ENCODE assay signal across 19 cellular contexts in genomic region chr13:28467034-28467433, GRCh38. TPM values are rescaled to one million over a fixed set of nuclear protein-coding genes. Genes with fewer than 3 reads are reported as not detected.
DNase-seq lines count a peak whose midpoint lies in the region; ATAC-seq, FAIRE-seq and TF ChIP-seq lines count a peak whose summit lies in the region.
"Had no signal": no experiment of that assay in that cellular context is flagged by ENCODE, and none has a peak within 500 bp of the region (broad histone marks: within the 10 kb centered on the region; RNA-seq: fewer than 3 reads in every experiment).

No MANE protein-coding gene starts in this region.

- no peak for TF ChIP-seq CTCF in right lobe of liver (IDR thresholded peaks at IDR 0.05)
- no peak for TF ChIP-seq CTCF in HepG2 (CRISPR knock-in tag; IDR thresholded peaks at IDR 0.05)
- no peak for TF ChIP-seq CTCF in spleen (IDR thresholded peaks at IDR 0.05 in 8 of 11, conservative IDR thresholded peaks at IDR 0.05 in 3 of 11)

- no peaks in the 10 kb centered on the region for H3K27me3 ChIP-seq in right lobe of liver
- H3K27me3 ChIP-seq in HepG2 (ENCODE audit: control insufficient read depth in 1 of 2, insufficient read depth in 2 of 2, low read length in 2 of 2): 0 out of 5 replicates have a peak, but pooled peaks cover 0 to 6% of the 10 kb centered on the region in 2 experiments
- no peaks in the 10 kb centered on the region for H3K27me3 ChIP-seq in mesendoderm (ENCODE audit: insufficient read depth, low read length, poor library complexity)
- H3K27me3 ChIP-seq in spleen (replicated peaks in 1 of 7): no peaks in the 10 kb centered on the region
- H3K27me3 ChIP-seq: BLaER1, MG63, Peyer's patch had no signal

- H3K9ac ChIP-seq in HepG2 (ENCODE audit: insufficient read depth, low read depth, low read length) (no peak overlapping the region), mesendoderm (ENCODE audit: low read length) (no peak overlapping the region)
- H3K9ac ChIP-seq: BLaER1, KMS-11 had no signal

- no peaks in the 10 kb centered on the region for H3K27me3 Mint-ChIP-seq in activated CD8-positive, alpha-beta T cell treated with anti-CD3 and anti-CD28 coated beads, Interleukin-2, amount 10 ng/mL, durations not matched to agents 7 days and 5 days (ENCODE audit: low read depth)

- H3K9me3 ChIP-seq in right lobe of liver (no peaks in the 10 kb centered on the region), HepG2 (ENCODE audit: low read length) (no peaks in the 10 kb centered on the region), spleen (no peaks in the 10 kb centered on the region)
- H3K9me3 ChIP-seq: BLaER1, MG63, Peyer's patch had no signal

- H3K4me1 ChIP-seq in right lobe of liver (no peaks in the 10 kb centered on the region), HepG2 (ENCODE audit: insufficient read depth, low read length) (no peaks in the 10 kb centered on the region), mesendoderm (ENCODE audit: control insufficient read depth, low read depth, low read length) (no peaks in the 10 kb centered on the region), spleen (peaks cover 0 to 33% (median 6%) of the 10 kb centered on the region in 6 donors)
- H3K4me1 ChIP-seq: Peyer's patch had no signal

- POLR2A ChIA-PET in HepG2 (lab: Yijun Ruan, JAX): no interaction called here
- POLR2A ChIA-PET in activated CD8-positive, alpha-beta T cell treated with anti-CD3 and anti-CD28 coated beads, Interleukin-2, amount 10 ng/mL, durations not matched to agents 7 days and 5 days (lab: Charles Lee): no interaction called here

- no peak overlapping the region for H2AFZ ChIP-seq in HepG2 (ENCODE audit: low read length)

- H4K8ac ChIP-seq in mesendoderm (ENCODE audit: low read depth, low read length): no peak overlapping the region

- H3K79me1 ChIP-seq in mesendoderm (ENCODE audit: low read length): no peaks in the 10 kb centered on the region

- H3K27ac Mint-ChIP-seq in activated CD8-positive, alpha-beta T cell treated with anti-CD3 and anti-CD28 coated beads, Interleukin-2, amount 10 ng/mL, durations not matched to agents 7 days and 5 days: no peak overlapping the region
- H3K27ac Mint-ChIP-seq in stimulated activated effector memory CD8-positive, alpha-beta T cell treated with anti-CD3 and anti-CD28 coated beads, Interleukin-12 subunit alpha, Interleukin-12 subunit beta, amount 100 ng/mL, for 72 hours: no peak overlapping the region

- H2BK120ac ChIP-seq in mesendoderm (ENCODE audit: low read depth, low read length): no peak overlapping the region

- no peak overlapping the region for H3K4ac ChIP-seq in mesendoderm (ENCODE audit: low read depth, low read length)

- H4K20me1 ChIP-seq in HepG2 (ENCODE audit: insufficient read depth, low read length): no peaks in the 10 kb centered on the region

- no peak for TF ChIP-seq EP300 in HepG2 (IDR thresholded peaks at IDR 0.05; ENCODE audit: low read depth in 2 of 2, low read length in 2 of 2)
- no peak for TF ChIP-seq EP300 in HepG2 (CRISPR knock-in tag; IDR thresholded peaks at IDR 0.05; ENCODE audit: borderline replicate concordance)

- no peak overlapping the region for H3K56ac ChIP-seq in mesendoderm (ENCODE audit: low read length)

- H3K9me3 Mint-ChIP-seq in activated CD8-positive, alpha-beta T cell treated with anti-CD3 and anti-CD28 coated beads, Interleukin-2, amount 10 ng/mL, durations not matched to agents 7 days and 5 days (ENCODE audit: insufficient read depth): no peaks in the 10 kb centered on the region
- H3K9me3 Mint-ChIP-seq in stimulated activated effector memory CD8-positive, alpha-beta T cell treated with anti-CD3 and anti-CD28 coated beads, Interleukin-12 subunit alpha, Interleukin-12 subunit beta, amount 100 ng/mL, for 72 hours: no peaks in the 10 kb centered on the region

- H3K4me3 ChIP-seq in right lobe of liver (no peak overlapping the region), HepG2 (replicated peaks in 1 of 3; ENCODE audit: insufficient read depth in 1 of 3, low read depth in 2 of 3, low read length in 3 of 3) (no peak overlapping the region), mesendoderm (ENCODE audit: low read length) (no peak overlapping the region), spleen (no peak overlapping the region)
- H3K4me3 ChIP-seq: BLaER1, MG63, Peyer's patch had no signal

- H3K27ac ChIP-seq in right lobe of liver: no peak overlapping the region
- no peak overlapping the region for H3K27ac ChIP-seq in HepG2 (ENCODE audit: extremely low read length, insufficient read depth, low read length)
- H3K27ac ChIP-seq in mesendoderm (ENCODE audit: low read depth, low read length): no peak overlapping the region
- peak overlapping the region in 3 of 8 donors; percentile 13 to 80 (median 58) for H3K27ac ChIP-seq in spleen
- H3K27ac ChIP-seq: 22Rv1, BLaER1, KMS-11, Peyer's patch had no signal

- H3K36me3 Mint-ChIP-seq in activated CD8-positive, alpha-beta T cell treated with anti-CD3 and anti-CD28 coated beads, Interleukin-2, amount 10 ng/mL, durations not matched to agents 7 days and 5 days (ENCODE audit: low read depth): no peaks in the 10 kb centered on the region
- no peaks in the 10 kb centered on the region for H3K36me3 Mint-ChIP-seq in stimulated activated effector memory CD8-positive, alpha-beta T cell treated with anti-CD3 and anti-CD28 coated beads, Interleukin-12 subunit alpha, Interleukin-12 subunit beta, amount 100 ng/mL, for 72 hours

- DNase-seq in right lobe of liver (no peak), HepG2 (ENCODE audit: low spot score) (no peak), dermis blood vessel endothelial cell (peak; percentile 87), mesendoderm (peak; percentile 32), NCI-H446 (lab: John Stamatoyannopoulos, UW) (no peak), spleen (no peak)
- no peak for DNase-seq in activated CD8-positive, alpha-beta T cell treated with anti-CD3 and anti-CD28 coated beads, Interleukin-2, amount 10 ng/mL, durations not matched to agents 7 days and 5 days
- DNase-seq in stimulated activated effector memory CD8-positive, alpha-beta T cell treated with anti-CD3 and anti-CD28 coated beads, Interleukin-12 subunit alpha, Interleukin-12 subunit beta, amount 100 ng/mL, for 72 hours (ENCODE audit: low spot score in 2 of 2): no peak
- DNase-seq: MG63, NCI-H1105, NCI-H187, Peyer's patch, Right ventricle myocardium superior had no signal

- H3K79me2 ChIP-seq in HepG2 (ENCODE audit: insufficient read depth, low read length) (no peaks in the 10 kb centered on the region), mesendoderm (ENCODE audit: control insufficient read depth, insufficient read depth, low read length) (no peaks in the 10 kb centered on the region)

- no peak overlapping the region for H2AK5ac ChIP-seq in mesendoderm (ENCODE audit: low read length)

- no peak for TF ChIP-seq POLR2A in right lobe of liver (IDR thresholded peaks at IDR 0.05)
- no peak for TF ChIP-seq POLR2A in HepG2 (IDR thresholded peaks at IDR 0.05; ENCODE audit: insufficient read depth in 1 of 2, low read depth in 2 of 2, low read length in 2 of 2)
- TF ChIP-seq POLR2A in spleen (IDR thresholded peaks at IDR 0.05): no peak

- H3K36me3 ChIP-seq in right lobe of liver (no peaks in the 10 kb centered on the region), HepG2 (replicated peaks in 1 of 2; ENCODE audit: control insufficient read depth in 1 of 2, insufficient read depth in 2 of 2, low read length in 2 of 2) (no peaks in the 10 kb centered on the region), mesendoderm (ENCODE audit: control insufficient read depth, insufficient read depth, low read length) (no peaks in the 10 kb centered on the region), spleen (no peaks in the 10 kb centered on the region)
- H3K36me3 ChIP-seq: MG63, Peyer's patch had no signal

- ATAC-seq in right lobe of liver (peak; percentile 34 to 59 (median 50)), HepG2 (no peak)
- no peak for ATAC-seq in activated CD8-positive, alpha-beta T cell treated with anti-CD3 and anti-CD28 coated beads, Interleukin-2, amount 10 ng/mL, durations not matched to agents 7 days and 5 days
- ATAC-seq in stimulated activated effector memory CD8-positive, alpha-beta T cell treated with anti-CD3 and anti-CD28 coated beads, Interleukin-12 subunit alpha, Interleukin-12 subunit beta, amount 100 ng/mL, for 72 hours: no peak
- ATAC-seq: SK-N-SH treated with all-trans-retinoic acid at 6 μM for 48 hours had no signal

- in situ Hi-C loops in HepG2 (cut with HindIII; ENCODE audit: extremely low pct_ligation_motif_present, low pct_unique_long_range_greater_than_20kb): no loop called here

- intact Hi-C loops in right lobe of liver (cut with DNase I) (no loop called here), HepG2 (cut with micrococcal nuclease; ENCODE audit: unreplicated experiment) (no loop called here), spleen (cut with DNase I; ENCODE audit: low total_unique reads) (no loop called here)

- CTCF ChIA-PET in HepG2 (lab: Yijun Ruan, JAX; ENCODE audit: low intra/inter-chr PET ratio, low total read pairs): no interaction called here
- CTCF ChIA-PET in activated CD8-positive, alpha-beta T cell treated with anti-CD3 and anti-CD28 coated beads, Interleukin-2, amount 10 ng/mL, durations not matched to agents 7 days and 5 days (lab: Charles Lee): no interaction called here

- no peak for FAIRE-seq in HepG2 (lab: Jason Lieb, UNC)
- FAIRE-seq: HTR-8/SVneo had no signal

- TF ChIP-seq RAD21 in HepG2 (CRISPR knock-in tag; IDR thresholded peaks at IDR 0.05): no peak

- H3K4me1 Mint-ChIP-seq in activated CD8-positive, alpha-beta T cell treated with anti-CD3 and anti-CD28 coated beads, Interleukin-2, amount 10 ng/mL, durations not matched to agents 7 days and 5 days (ENCODE audit: low read depth): no peaks in the 10 kb centered on the region
- H3K4me1 Mint-ChIP-seq in stimulated activated effector memory CD8-positive, alpha-beta T cell treated with anti-CD3 and anti-CD28 coated beads, Interleukin-12 subunit alpha, Interleukin-12 subunit beta, amount 100 ng/mL, for 72 hours: no peaks in the 10 kb centered on the region

- no peak overlapping the region for H3K18ac ChIP-seq in mesendoderm (ENCODE audit: low read length)

- no peak overlapping the region for H2BK5ac ChIP-seq in mesendoderm (ENCODE audit: low read length)

- no peak overlapping the region for H2BK15ac ChIP-seq in mesendoderm (replicated peaks; ENCODE audit: low read depth)

- H4K5ac ChIP-seq in mesendoderm (ENCODE audit: low read length): no peak overlapping the region

- no TSS peak for BruUV-seq in HepG2 (replicated peaks; lab: Mats Ljungman, UMichigan)

- no peak overlapping the region for H3K4me3 Mint-ChIP-seq in activated CD8-positive, alpha-beta T cell treated with anti-CD3 and anti-CD28 coated beads, Interleukin-2, amount 10 ng/mL, durations not matched to agents 7 days and 5 days
- H3K4me3 Mint-ChIP-seq in stimulated activated effector memory CD8-positive, alpha-beta T cell treated with anti-CD3 and anti-CD28 coated beads, Interleukin-12 subunit alpha, Interleukin-12 subunit beta, amount 100 ng/mL, for 72 hours: no peak overlapping the region

- H3K23ac ChIP-seq in mesendoderm (ENCODE audit: low read length): no peak overlapping the region

- H3K4me2 ChIP-seq in HepG2 (ENCODE audit: low read depth, low read length) (no peak overlapping the region), mesendoderm (ENCODE audit: low read length) (no peak overlapping the region)
- H3K4me2 ChIP-seq: BLaER1, KMS-11 had no signal

- 61% methylated on average over 3 of the region's 3 CpGs for WGBS in right lobe of liver (ENCODE audit: insufficient coverage, low coverage, low lambda C conversion rate, missing lambda C conversion rate)
- 69% methylated on average over 3 of the region's 3 CpGs for WGBS in HepG2 (ENCODE audit: low lambda C conversion rate)
- WGBS in mesendoderm (ENCODE audit: extremely low coverage, insufficient coverage, low lambda C conversion rate): no CpG with 5 or more reads among the region's 3 CpGs
- 64 to 76% (median 70%) methylated on average over 3 of the region's 3 CpGs for WGBS in spleen, 5 donors

RNA-seq across cellular contexts. Expression of gene FLT1, which starts 27.9 kb away (rescaled TPM):
- 10 to 100 TPM; 10.6 to 66.4 (median 20.5) TPM for total RNA-seq in right lobe of liver
- total RNA-seq in HepG2 (2016; rRNA removed; fragmentation: Illumina TruSeq; extraction: Trizol): 0.02 TPM in 1 of 2 replicates, not detected in the other
- not detected in 2 replicates for total RNA-seq in HepG2 (2016; cell fraction: cytosol; rRNA removed; fragmentation: Illumina TruSeq; extraction: Trizol; ENCODE audit: low read depth)
- total RNA-seq in HepG2 (2016; cell fraction: insoluble cytoplasmic fraction; rRNA removed; fragmentation: Illumina TruSeq; extraction: Trizol): not detected in 2 replicates
- not detected in 2 replicates for total RNA-seq in HepG2 (2016; cell fraction: membrane; rRNA removed; fragmentation: Illumina TruSeq; extraction: Trizol)
- total RNA-seq in HepG2 (2016; cell fraction: nucleus; rRNA removed; fragmentation: Illumina TruSeq; extraction: Trizol): not detected in 2 replicates
- not detected in 2 replicates for polyA plus RNA-seq in HepG2 (2011; rRNA removed)
- polyA plus RNA-seq in HepG2 (2011; cell fraction: cytosol; rRNA removed): 0.03 TPM in 1 of 2 replicates, not detected in the other
- polyA plus RNA-seq in HepG2 (2011; cell fraction: nucleus; rRNA removed): not detected in 2 replicates
- not detected in 2 replicates for polyA plus RNA-seq in HepG2 (2012)
- not detected in 2 replicates for polyA plus RNA-seq in HepG2 (2016; cell fraction: cytosol; fragmentation: Illumina TruSeq; extraction: Trizol; ENCODE audit: low read depth)
- not detected in 2 replicates for polyA plus RNA-seq in HepG2 (2016; cell fraction: insoluble cytoplasmic fraction; fragmentation: Illumina TruSeq; extraction: Trizol; ENCODE audit: low read depth)
- polyA plus RNA-seq in HepG2 (2016; cell fraction: membrane; fragmentation: Illumina TruSeq; extraction: Trizol; ENCODE audit: low read depth): not detected in 2 replicates
- polyA plus RNA-seq in HepG2 (2016; cell fraction: nucleus; fragmentation: Illumina TruSeq; extraction: Trizol; ENCODE audit: insufficient read depth, low read depth): not detected in 2 replicates
- polyA minus RNA-seq in HepG2 (2011; rRNA and poly(A)+ RNA removed; ENCODE audit: low replicate concordance): not detected in 2 replicates
- not detected in 2 replicates for polyA minus RNA-seq in HepG2 (2011; cell fraction: cytosol; rRNA and poly(A)+ RNA removed)
- not detected in 2 replicates for polyA minus RNA-seq in HepG2 (2011; cell fraction: nucleus; rRNA and poly(A)+ RNA removed)
- 74.7 and 82.9 TPM in 2 replicates for total RNA-seq in dermis blood vessel endothelial cell
- 31.7 TPM for polyA plus RNA-seq in mesendoderm (2013, experiment 1 of 2)
- polyA plus RNA-seq in mesendoderm (2013, experiment 2 of 2): 34.2 TPM
- 1 to 10 TPM in 1 of 2 experiments, under 1 TPM in 1; 0.95 to 1.3 TPM for total RNA-seq in activated CD8-positive, alpha-beta T cell treated with anti-CD3 and anti-CD28 coated beads, Interleukin-2, amount 10 ng/mL, durations not matched to agents 7 days and 5 days
- total RNA-seq in spleen: 10 to 100 TPM; 48.8 to 70.6 (median 61.1) TPM
- 1 to 10 TPM; 1.2 to 4.2 (median 3.5) TPM for polyA plus RNA-seq in spleen
- total RNA-seq: NCI-H460 had no signal

Comparison
In these comparisons a context has a peak if more than half of its experiments do, and no peak if none do; other contexts are left out.
1. ATAC-seq: peak in right lobe of liver (4 of 4); none in HepG2 (single experiment), activated CD8-positive, alpha-beta T cell treated with anti-CD3 and anti-CD28 coated beads, Interleukin-2, amount 10 ng/mL, durations not matched to agents 7 days and 5 days (single experiment) and stimulated activated effector memory CD8-positive, alpha-beta T cell treated with anti-CD3 and anti-CD28 coated beads, Interleukin-12 subunit alpha, Interleukin-12 subunit beta, amount 100 ng/mL, for 72 hours (single experiment).
2. RNA of gene FLT1, which starts 27.9 kb away (total RNA-seq): 74.7 to 82.9 TPM in dermis blood vessel endothelial cell, 48.8 to 70.6 TPM in spleen and 10.6 to 66.4 TPM in right lobe of liver; 0.95 to 1.3 TPM in activated CD8-positive, alpha-beta T cell treated with anti-CD3 and anti-CD28 coated beads, Interleukin-2, amount 10 ng/mL, durations not matched to agents 7 days and 5 days and 0.02 TPM in HepG2; every median in the first group is over 4 times any median in the second.
3. DNase-seq: peak in dermis blood vessel endothelial cell (single experiment) and mesendoderm (single experiment); none in right lobe of liver (0 of 3), HepG2 (single experiment), NCI-H446 (0 of 2), activated CD8-positive, alpha-beta T cell treated with anti-CD3 and anti-CD28 coated beads, Interleukin-2, amount 10 ng/mL, durations not matched to agents 7 days and 5 days (single experiment), spleen (single experiment) and stimulated activated effector memory CD8-positive, alpha-beta T cell treated with anti-CD3 and anti-CD28 coated beads, Interleukin-12 subunit alpha, Interleukin-12 subunit beta, amount 100 ng/mL, for 72 hours (0 of 2).